Comparison of ENCODE assay signal across 13 cellular contexts in genomic region chr6:125509477-125509876, GRCh38.
A peak's percentile ranks its signal among the peaks of the same experiment; 100 is the strongest.
DNase-seq lines count a peak whose midpoint lies in the region; ATAC-seq and TF ChIP-seq lines count a peak whose summit lies in the region.
"Had no signal": no experiment of that assay in that cellular context is flagged by ENCODE, and none has a peak within 500 bp of the region (broad histone marks: within the 10 kb centered on the region; RNA-seq: fewer than 3 reads in every experiment).

No MANE protein-coding gene starts in this region.

- no peak for TF ChIP-seq CTCF in heart left ventricle (IDR thresholded peaks at IDR 0.05)

- 59 to 83% (median 67%) methylated on average over 2 of the region's 2 CpGs for WGBS in heart left ventricle, 4 donors

- H3K36me3 ChIP-seq in heart left ventricle = no peaks in the 10 kb centered on the region

- ATAC-seq in heart left ventricle = no peak

- H3K9me3 ChIP-seq in heart left ventricle = peaks cover 0 to 9% (median 0%) of the 10 kb centered on the region in 12 donors

- intact Hi-C loops in heart left ventricle (cut with DNase I) = no loop called here

- TF ChIP-seq POLR2A in heart left ventricle (IDR thresholded peaks at IDR 0.05) = no peak

- peak; percentile 42 for DNase-seq in NCI-H2171 treated with DMSO at 0.1 percent for 48 hours (lab: John Stamatoyannopoulos, UW)
- DNase-seq in NCI-H2171 (lab: John Stamatoyannopoulos, UW) = no peak
- peak; percentile 51 for DNase-seq in NCI-H82 treated with DMSO at 0.1 percent for 48 hours (lab: John Stamatoyannopoulos, UW; ENCODE audit: unreplicated experiment)
- peak; percentile 49 for DNase-seq in myocyte (ENCODE audit: low read depth)
- DNase-seq in activated effector memory CD4-positive, alpha-beta T cell treated with anti-CD3 and anti-CD28 coated beads, Interleukin-2, amount 50 U/mL, for 16 hours = no peak
- DNase-seq in heart left ventricle = no peak
- DNase-seq in activated gamma-delta T cell (lab: John Stamatoyannopoulos, UW) = no peak
- DNase-seq: ACHN; CD4-positive, alpha-beta memory T cell; GOT3; H9; IMR-90 had no signal

- no peaks in the 10 kb centered on the region for H3K27me3 ChIP-seq in heart left ventricle

- H3K4me3 ChIP-seq in heart left ventricle = no peak overlapping the region

- no peaks in the 10 kb centered on the region for H3K4me1 ChIP-seq in heart left ventricle

- no peak overlapping the region for H3K27ac ChIP-seq in heart left ventricle
- H3K27ac ChIP-seq: C4-2B had no signal

Comparison
In these comparisons a context has a peak if more than half of its experiments do, and no peak if none do; other contexts are left out.
1. DNase-seq: peak in NCI-H2171 treated with DMSO at 0.1 percent for 48 hours (single experiment), NCI-H82 treated with DMSO at 0.1 percent for 48 hours (single experiment) and myocyte (single experiment); none in NCI-H2171 (single experiment), activated effector memory CD4-positive, alpha-beta T cell treated with anti-CD3 and anti-CD28 coated beads, Interleukin-2, amount 50 U/mL, for 16 hours (single experiment), heart left ventricle (0 of 5) and activated gamma-delta T cell (single experiment).